7 cellular contexts compared by ENCODE assay signal in genomic region chr5:136147632-136148031, GRCh38. TPM values are rescaled to one million over a fixed set of nuclear protein-coding genes. Genes with fewer than 3 reads are reported as not detected.
"Had no signal": no experiment of that assay in that cellular context is flagged by ENCODE, and none has a peak within 500 bp of the region (broad histone marks: within the 10 kb centered on the region; RNA-seq: fewer than 3 reads in every experiment).

No MANE protein-coding gene starts in this region.

- H3K27ac ChIP-seq: HL-60 had no signal

- H3K4me3 ChIP-seq: K562 had no signal

- DNase-seq: IMR-90, KBM-7, KG1 had no signal

RNA-seq across cellular contexts. Expression of gene SMIM32, which starts 45.3 kb away (rescaled TPM):
- total RNA-seq: HT-29, HT1080, IMR-90, K562 had no signal
